In the genomic region with DNA sequence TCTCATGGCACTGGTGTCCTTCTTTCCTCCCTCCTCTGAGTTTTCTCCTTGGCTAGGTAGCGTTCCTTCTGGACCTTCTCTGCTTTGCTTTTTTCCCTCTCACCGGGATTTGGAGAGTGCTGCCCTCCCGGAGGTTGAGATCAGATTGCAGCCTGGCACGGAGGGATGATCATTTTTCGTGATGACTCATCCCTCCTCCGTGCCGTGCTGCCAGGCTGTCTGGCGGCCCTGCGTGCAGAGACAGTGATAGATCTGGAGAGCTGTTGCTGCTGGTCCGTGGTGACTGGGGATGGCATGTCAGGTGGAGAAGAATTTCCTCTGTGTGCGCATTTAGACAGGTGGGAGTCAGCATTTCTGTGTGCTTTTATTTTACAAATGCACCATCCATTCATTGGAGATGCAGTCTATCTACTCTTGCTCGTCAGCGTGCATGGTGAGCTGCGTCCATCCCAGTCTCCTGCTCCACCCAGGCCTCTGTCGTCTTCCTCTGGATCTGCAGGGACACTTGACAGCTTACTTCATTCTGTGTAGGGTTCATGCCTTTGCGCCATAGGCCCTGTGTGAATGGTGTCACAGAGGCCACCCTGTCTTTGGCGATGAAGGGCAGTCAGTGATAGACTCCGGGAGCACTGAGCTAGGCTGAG, we compare ENCODE assay signal across 9 cellular contexts.
DNase-seq lines count a peak whose midpoint lies in the region; ATAC-seq and TF ChIP-seq lines count a peak whose summit lies in the region.
"Had no signal": no experiment of that assay in that cellular context is flagged by ENCODE, and none has a peak within 500 bp of the region (broad histone marks: within the 10 kb centered on the region; RNA-seq: fewer than 3 reads in every experiment).

No MANE protein-coding gene starts in this region.

- peak overlapping the region; percentile 28 for H3K4me2 ChIP-seq in PC-9

- no TSS peak for BruUV-seq in PC-9 (replicated peaks; lab: Mats Ljungman, UMichigan)

- H3F3A ChIP-seq in PC-9 (ENCODE audit: insufficient read depth, low read depth): no peaks in the 10 kb centered on the region

- in situ Hi-C loops in ACHN (cut with HindIII; ENCODE audit: low pct_ligation_motif_present, low pct_unique_long_range_greater_than_20kb, low sequenced_read_pairs): no loop called here

- no peaks in the 10 kb centered on the region for H3K9me2 ChIP-seq in PC-9 (ENCODE audit: insufficient read depth)

- no peaks in the 10 kb centered on the region for H3K27me3 Mint-ChIP-seq in CD4-positive, alpha-beta T cell

- H3K9me3 ChIP-seq in HEK293 (ENCODE audit: control insufficient read depth, insufficient read depth, low read depth, low read length) (no peaks in the 10 kb centered on the region), PC-9 (ENCODE audit: insufficient read depth, low read depth) (no peaks in the 10 kb centered on the region), left lung (no peaks in the 10 kb centered on the region)
- no peaks in the 10 kb centered on the region for H3K9me3 ChIP-seq in CD4-positive, alpha-beta T cell (ENCODE audit: control insufficient read depth, low read length)

- H3K4me3 Mint-ChIP-seq in CD4-positive, alpha-beta T cell: no peak overlapping the region

- H3K27ac Mint-ChIP-seq in CD4-positive, alpha-beta T cell: no peak overlapping the region

- CTCF ChIA-PET in HEK293 (lab: Yijun Ruan, JAX) (interaction anchor here (0.6 to 1.3 kb wide), 4 partner anchors 25 to 907 kb away, joined by 3 to 4 read pairs (median 3); no protein-coding TSS in a partner anchor), PC-9 (lab: Charles Lee) (no interaction called here)
- CTCF ChIA-PET in CD4-positive, alpha-beta T cell (lab: Charles Lee): no interaction called here

- no peaks in the 10 kb centered on the region for H3K9me3 Mint-ChIP-seq in CD4-positive, alpha-beta T cell

- H3K4me3 ChIP-seq in HEK293 (ENCODE audit: low read depth, low read length) (no peak overlapping the region), PC-9 (no peak overlapping the region), fibroblast of mammary gland (ENCODE audit: control insufficient read depth, low read depth, low read length) (no peak overlapping the region), left lung (no peak overlapping the region)

- POLR2A ChIA-PET in HEK293 (lab: Yijun Ruan, JAX): interaction anchor here (1.0 kb wide), 1 partner anchor 609 kb away, joined by 3 read pairs; no protein-coding TSS in a partner anchor
- POLR2A ChIA-PET in PC-9 (lab: Charles Lee; ENCODE audit: unreplicated experiment): no interaction called here
- POLR2A ChIA-PET in CD4-positive, alpha-beta T cell (lab: Charles Lee): no interaction called here

- no peaks in the 10 kb centered on the region for H3K36me3 Mint-ChIP-seq in CD4-positive, alpha-beta T cell (ENCODE audit: low read depth)

- H3K4me1 Mint-ChIP-seq in CD4-positive, alpha-beta T cell (ENCODE audit: low read depth): peaks cover 9% of the 10 kb centered on the region

- no peak for ATAC-seq in GM18517 (IDR thresholded peaks at IDR 0.05; ENCODE audit: unreplicated experiment)
- no peak for ATAC-seq in left lung
- ATAC-seq in GM21529 (IDR thresholded peaks at IDR 0.05; ENCODE audit: unreplicated experiment): no peak
- ATAC-seq in CD4-positive, alpha-beta T cell (ENCODE audit: poor library complexity): no peak

- no peak overlapping the region for H3K27ac ChIP-seq in HEK293 (ENCODE audit: extremely low read depth, low read depth, low read length)
- H3K27ac ChIP-seq in PC-9: no peak overlapping the region
- no peak overlapping the region for H3K27ac ChIP-seq in left lung
- no peak overlapping the region for H3K27ac ChIP-seq in CD4-positive, alpha-beta T cell (ENCODE audit: low read depth, low read length)

- no peaks in the 10 kb centered on the region for H3K79me2 ChIP-seq in PC-9 (ENCODE audit: low read depth)

- H2AFZ ChIP-seq in PC-9: no peak overlapping the region

- intact Hi-C loops in PC-9 (cut with micrococcal nuclease; ENCODE audit: unreplicated experiment) (no loop called here), left lung (cut with DNase I) (no loop called here)
- intact Hi-C loops in CD4-positive, alpha-beta T cell (cut with DNase I, micrococcal nuclease): no loop called here

- TF ChIP-seq CTCF in HEK293 (tag by site-specific recombination; IDR thresholded peaks at IDR 0.05) (no peak), PC-9 (conservative IDR thresholded peaks at IDR 0.05) (no peak), fibroblast of mammary gland (conservative IDR thresholded peaks at IDR 0.05; ENCODE audit: control insufficient read depth, insufficient read depth, low read depth, low read length) (peak; percentile 14), left lung (IDR thresholded peaks at IDR 0.05) (no peak)
- TF ChIP-seq CTCF in CD4-positive, alpha-beta T cell (IDR thresholded peaks at IDR 0.05): no peak

- H3K27me3 ChIP-seq in PC-9 (ENCODE audit: insufficient read depth, low read depth) (peaks cover 33% of the 10 kb centered on the region), left lung (no peaks in the 10 kb centered on the region)
- H3K27me3 ChIP-seq in CD4-positive, alpha-beta T cell (ENCODE audit: control insufficient read depth, insufficient read depth, low read length): no peaks in the 10 kb centered on the region

- H3K4me1 ChIP-seq in HEK293 (ENCODE audit: control insufficient read depth, insufficient read depth, low read length): peaks cover 5% of the 10 kb centered on the region; the same call in 1 of the 2 replicates
- no peaks in the 10 kb centered on the region; the same call in 1 of the 2 replicates for H3K4me1 ChIP-seq in PC-9 (replicated peaks; ENCODE audit: insufficient read depth)
- no peaks in the 10 kb centered on the region for H3K4me1 ChIP-seq in left lung

- no peaks in the 10 kb centered on the region for H4K20me1 ChIP-seq in PC-9 (ENCODE audit: insufficient read depth)

- H3K36me3 ChIP-seq in HEK293 (ENCODE audit: control insufficient read depth in 2 of 2, insufficient read depth in 1 of 2, low read length in 2 of 2) (no peaks in the 10 kb centered on the region), PC-9 (ENCODE audit: low read depth) (no peaks in the 10 kb centered on the region), left lung (no peaks in the 10 kb centered on the region)

- DNase-seq in ACHN (peak; percentile 38), PC-9 (peak in 1 of 2 experiments; percentile 29), fibroblast of mammary gland (ENCODE audit: low read depth) (peak; percentile 62), left lung (no peak)
- DNase-seq in CD4-positive, alpha-beta T cell: no peak
- DNase-seq: T-helper 9 cell had no signal

TF ChIP-seq in HEK293, 187 proteins besides CTCF, POLR2A, EP300 and RAD21 (continues in another document):
- TF ChIP-seq, protein P1, sequence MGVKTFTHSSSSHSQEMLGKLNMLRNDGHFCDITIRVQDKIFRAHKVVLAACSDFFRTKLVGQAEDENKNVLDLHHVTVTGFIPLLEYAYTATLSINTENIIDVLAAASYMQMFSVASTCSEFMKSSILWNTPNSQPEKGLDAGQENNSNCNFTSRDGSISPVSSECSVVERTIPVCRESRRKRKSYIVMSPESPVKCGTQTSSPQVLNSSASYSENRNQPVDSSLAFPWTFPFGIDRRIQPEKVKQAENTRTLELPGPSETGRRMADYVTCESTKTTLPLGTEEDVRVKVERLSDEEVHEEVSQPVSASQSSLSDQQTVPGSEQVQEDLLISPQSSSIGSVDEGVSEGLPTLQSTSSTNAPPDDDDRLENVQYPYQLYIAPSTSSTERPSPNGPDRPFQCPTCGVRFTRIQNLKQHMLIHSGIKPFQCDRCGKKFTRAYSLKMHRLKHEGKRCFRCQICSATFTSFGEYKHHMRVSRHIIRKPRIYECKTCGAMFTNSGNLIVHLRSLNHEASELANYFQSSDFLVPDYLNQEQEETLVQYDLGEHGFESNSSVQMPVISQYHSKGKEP (tag by site-specific recombination; IDR thresholded peaks at IDR 0.05): no peak
- no peak for TF ChIP-seq ZNF114 (tag by site-specific recombination; IDR thresholded peaks at IDR 0.05)
- TF ChIP-seq, protein P2, sequence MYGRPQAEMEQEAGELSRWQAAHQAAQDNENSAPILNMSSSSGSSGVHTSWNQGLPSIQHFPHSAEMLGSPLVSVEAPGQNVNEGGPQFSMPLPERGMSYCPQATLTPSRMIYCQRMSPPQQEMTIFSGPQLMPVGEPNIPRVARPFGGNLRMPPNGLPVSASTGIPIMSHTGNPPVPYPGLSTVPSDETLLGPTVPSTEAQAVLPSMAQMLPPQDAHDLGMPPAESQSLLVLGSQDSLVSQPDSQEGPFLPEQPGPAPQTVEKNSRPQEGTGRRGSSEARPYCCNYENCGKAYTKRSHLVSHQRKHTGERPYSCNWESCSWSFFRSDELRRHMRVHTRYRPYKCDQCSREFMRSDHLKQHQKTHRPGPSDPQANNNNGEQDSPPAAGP (tag by site-specific recombination; IDR thresholded peaks at IDR 0.05): peak; percentile 81
- TF ChIP-seq, protein P3, sequence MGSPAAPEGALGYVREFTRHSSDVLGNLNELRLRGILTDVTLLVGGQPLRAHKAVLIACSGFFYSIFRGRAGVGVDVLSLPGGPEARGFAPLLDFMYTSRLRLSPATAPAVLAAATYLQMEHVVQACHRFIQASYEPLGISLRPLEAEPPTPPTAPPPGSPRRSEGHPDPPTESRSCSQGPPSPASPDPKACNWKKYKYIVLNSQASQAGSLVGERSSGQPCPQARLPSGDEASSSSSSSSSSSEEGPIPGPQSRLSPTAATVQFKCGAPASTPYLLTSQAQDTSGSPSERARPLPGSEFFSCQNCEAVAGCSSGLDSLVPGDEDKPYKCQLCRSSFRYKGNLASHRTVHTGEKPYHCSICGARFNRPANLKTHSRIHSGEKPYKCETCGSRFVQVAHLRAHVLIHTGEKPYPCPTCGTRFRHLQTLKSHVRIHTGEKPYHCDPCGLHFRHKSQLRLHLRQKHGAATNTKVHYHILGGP (tag by site-specific recombination; IDR thresholded peaks at IDR 0.05): no peak
- TF ChIP-seq SCRT2 (tag by site-specific recombination; IDR thresholded peaks at IDR 0.05): peak; percentile 83

Comparison
In these comparisons a context has a peak if more than half of its experiments do, and no peak if none do; other contexts are left out.
1. DNase-seq: peak in ACHN (single experiment) and fibroblast of mammary gland (single experiment); none in left lung (0 of 2) and CD4-positive, alpha-beta T cell (0 of 10).